18 cellular contexts compared by ENCODE assay signal in the genomic region with DNA sequence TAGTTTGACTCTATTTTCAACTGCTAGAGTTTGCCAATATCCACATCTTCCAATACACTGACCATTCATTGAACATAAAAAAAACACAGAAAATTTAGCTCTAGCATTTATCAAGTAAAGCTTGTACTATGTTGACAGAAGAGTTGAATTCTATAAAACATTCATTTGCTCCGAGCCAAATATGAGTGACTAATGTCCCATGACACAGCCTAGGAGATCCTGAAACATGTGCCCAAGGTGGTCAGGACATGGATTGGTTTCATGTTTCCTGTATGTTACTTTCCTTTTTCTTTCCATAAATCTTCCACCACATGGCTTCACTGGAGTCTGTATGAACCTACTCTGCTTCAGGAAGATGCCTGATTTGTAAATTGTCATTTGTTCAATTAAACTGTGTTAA.
DNase-seq lines count a peak whose midpoint lies in the region; ATAC-seq, FAIRE-seq and TF ChIP-seq lines count a peak whose summit lies in the region.
"Had no signal": no experiment of that assay in that cellular context is flagged by ENCODE, and none has a peak within 500 bp of the region (broad histone marks: within the 10 kb centered on the region; RNA-seq: fewer than 3 reads in every experiment).

No MANE protein-coding gene starts in this region.

- WGBS in K562 (ENCODE audit: insufficient coverage, low coverage, missing lambda C conversion rate): 0% methylated on average over 1 of the region's 1 CpG

- H3K9ac ChIP-seq in K562 (ENCODE audit: insufficient read depth in 1 of 2, low read depth in 2 of 2, low read length in 2 of 2): no peak overlapping the region

- no peaks in the 10 kb centered on the region for H3K36me3 Mint-ChIP-seq in CD4-positive, alpha-beta T cell (ENCODE audit: low read depth)
- H3K36me3 Mint-ChIP-seq: CD4-positive, CD25-positive, alpha-beta regulatory T cell had no signal

- no peaks in the 10 kb centered on the region for H4K20me1 ChIP-seq in K562 (replicated peaks; ENCODE audit: control insufficient read depth, insufficient read depth, low read length)

- POLR2A ChIA-PET in K562 (lab: Yijun Ruan, JAX): no interaction called here
- POLR2A ChIA-PET in CD4-positive, alpha-beta T cell (lab: Charles Lee): no interaction called here

- no peak overlapping the region for H3K27ac ChIP-seq in K562 (ENCODE audit: extremely low read depth, low read depth, low read length)
- H3K27ac ChIP-seq in CD4-positive, alpha-beta T cell (ENCODE audit: low read depth, low read length): no peak overlapping the region

- no peak for ATAC-seq in K562
- no peak for ATAC-seq in CD4-positive, alpha-beta T cell (ENCODE audit: poor library complexity)

- H3K9me3 Mint-ChIP-seq in CD4-positive, alpha-beta T cell: peaks cover 13% of the 10 kb centered on the region

- no peak for TF ChIP-seq EP300 in K562 (IDR thresholded peaks at IDR 0.05; ENCODE audit: low read length)

- H3K27me3 Mint-ChIP-seq in CD4-positive, alpha-beta T cell: no peaks in the 10 kb centered on the region
- H3K27me3 Mint-ChIP-seq: CD4-positive, CD25-positive, alpha-beta regulatory T cell had no signal

- H3K4me1 Mint-ChIP-seq in CD4-positive, alpha-beta T cell (ENCODE audit: low read depth): no peaks in the 10 kb centered on the region
- H3K4me1 Mint-ChIP-seq: CD4-positive, CD25-positive, alpha-beta regulatory T cell had no signal

- TF ChIP-seq POLR2A in H54 (IDR thresholded peaks at IDR 0.05; ENCODE audit: low read depth, low read length) (no peak), K562 (conservative IDR thresholded peaks at IDR 0.05) (no peak)

- CTCF ChIA-PET in K562 (lab: Yijun Ruan, JAX; ENCODE audit: low intra/inter-chr PET ratio): no interaction called here
- CTCF ChIA-PET in CD4-positive, alpha-beta T cell (lab: Charles Lee): no interaction called here

- H3K36me3 ChIP-seq in K562 (ENCODE audit: control insufficient read depth, insufficient read depth, low read length): no peaks in the 10 kb centered on the region
- H3K36me3 ChIP-seq: BE2C had no signal

- H3K27me3 ChIP-seq in K562 (ENCODE audit: control insufficient read depth in 2 of 2, insufficient read depth in 2 of 2, low read length in 2 of 2): no peaks in the 10 kb centered on the region
- no peaks in the 10 kb centered on the region for H3K27me3 ChIP-seq in CD4-positive, alpha-beta T cell (ENCODE audit: control insufficient read depth, insufficient read depth, low read length)
- H3K27me3 ChIP-seq: BE2C had no signal

- H3K4me3 Mint-ChIP-seq in CD4-positive, alpha-beta T cell: no peak overlapping the region
- H3K4me3 Mint-ChIP-seq: CD4-positive, CD25-positive, alpha-beta regulatory T cell had no signal

- DNase-seq in H54 (ENCODE audit: insufficient read length, low spot score) (no peak), HT1080 (ENCODE audit: low read depth) (peak; percentile 30), K562 (ENCODE audit: extremely low read depth in 1 of 4, low spot score in 3 of 4) (no peak), epithelial cell of esophagus (ENCODE audit: low read depth) (peak; percentile 55), 8988T (no peak), G401 (ENCODE audit: low spot score) (no peak)
- DNase-seq in activated naive CD4-positive, alpha-beta T cell treated with anti-CD3 and anti-CD28 coated beads, Interleukin-2, amount 50 U/mL, for 16 hours: no peak
- no peak for DNase-seq in CD4-positive, alpha-beta T cell
- DNase-seq: ACHN; BE2C; C1 segment of cervical spinal cord; Caco-2; CD4-positive, CD25-positive, alpha-beta regulatory T cell; GDM1; Karpas-422 had no signal

- H2AFZ ChIP-seq in K562 (ENCODE audit: low read depth, low read length): no peak overlapping the region

- no peaks in the 10 kb centered on the region for H3K4me1 ChIP-seq in K562 (replicated peaks in 1 of 2; ENCODE audit: control insufficient read depth in 2 of 2, insufficient read depth in 2 of 2, low read length in 2 of 2)
- H3K4me1 ChIP-seq: BE2C, Caco-2 had no signal

- TF ChIP-seq CTCF in K562 (IDR thresholded peaks at IDR 0.05 in 2 of 3, conservative IDR thresholded peaks at IDR 0.05 in 1 of 3; ENCODE audit: insufficient read depth in 2 of 3, low read depth in 1 of 3, low read length in 3 of 3) (no peak), epithelial cell of esophagus (IDR thresholded peaks at IDR 0.05; ENCODE audit: insufficient read depth, low read depth, low read length, missing control alignments) (no peak)
- no peak for TF ChIP-seq CTCF in CD4-positive, alpha-beta T cell (IDR thresholded peaks at IDR 0.05)

- H3K4me3 ChIP-seq in K562: no peak overlapping the region
- H3K4me3 ChIP-seq in epithelial cell of esophagus (ENCODE audit: low read length): no peak overlapping the region

- no peak overlapping the region for H3K27ac Mint-ChIP-seq in CD4-positive, alpha-beta T cell
- H3K27ac Mint-ChIP-seq: CD4-positive, CD25-positive, alpha-beta regulatory T cell had no signal

- in situ Hi-C loops in K562 (cut with MboI) (no loop called here), G401 (cut with HindIII; ENCODE audit: low sequenced_read_pairs) (no loop called here)

- no peak overlapping the region for H3K4me2 ChIP-seq in K562 (ENCODE audit: insufficient read depth, low read length)

- intact Hi-C loops in K562 (cut with micrococcal nuclease): no loop called here
- intact Hi-C loops in CD4-positive, alpha-beta T cell (cut with DNase I, micrococcal nuclease): no loop called here

- H3K79me2 ChIP-seq in K562 (ENCODE audit: control insufficient read depth, insufficient read depth, low read length): no peaks in the 10 kb centered on the region

- H3K9me3 ChIP-seq in K562 (replicated peaks; ENCODE audit: control insufficient read depth, insufficient read depth, low read depth, low read length): no peaks in the 10 kb centered on the region; the same call in 1 of the 2 replicates
- H3K9me3 ChIP-seq in CD4-positive, alpha-beta T cell (ENCODE audit: control insufficient read depth, low read length): peaks cover 10% of the 10 kb centered on the region
- H3K9me3 ChIP-seq: BE2C, Caco-2 had no signal

- peak; percentile 66 for FAIRE-seq in H54 (lab: Jason Lieb, UNC)
- FAIRE-seq in K562 (lab: Jason Lieb, UNC): peak; percentile 6
- FAIRE-seq: D721Med, GM12892, GM18507 had no signal

- no peak for TF ChIP-seq RAD21 in K562 (CRISPR knock-in tag; conservative IDR thresholded peaks at IDR 0.05 in 1 of 2, IDR thresholded peaks at IDR 0.05 in 1 of 2)

- no TSS peak for BruUV-seq in K562 (replicated peaks; lab: Mats Ljungman, UMichigan)

- H3K9me1 ChIP-seq in K562 (ENCODE audit: control insufficient read depth, insufficient read depth, low read length): no peaks in the 10 kb centered on the region

TF ChIP-seq in K562, 482 proteins besides CTCF, POLR2A, EP300 and RAD21 (continues in another document):
- no peak for TF ChIP-seq ZNF311 (CRISPR knock-in tag; IDR thresholded peaks at IDR 0.05)
- TF ChIP-seq ARHGAP35 (IDR thresholded peaks at IDR 0.05; ENCODE audit: partially characterized antibody): no peak
- no peak for TF ChIP-seq PATZ1 (CRISPR knock-in tag; IDR thresholded peaks at IDR 0.05; ENCODE audit: borderline replicate concordance)
- no peak for TF ChIP-seq FOSL1 (tag; conservative IDR thresholded peaks at IDR 0.05)
- no peak for TF ChIP-seq ILK (tag; IDR thresholded peaks at IDR 0.05; ENCODE audit: borderline replicate concordance, low read depth)
- TF ChIP-seq SMARCB1 (IDR thresholded peaks at IDR 0.05; ENCODE audit: insufficient read length, low read depth): no peak
- TF ChIP-seq PRDM10 (IDR thresholded peaks at IDR 0.05; ENCODE audit: partially characterized antibody): no peak
- TF ChIP-seq MTA3 (IDR thresholded peaks at IDR 0.05; ENCODE audit: borderline replicate concordance): no peak
- TF ChIP-seq SRSF3 (IDR thresholded peaks at IDR 0.05; ENCODE audit: insufficient read depth, low read length): no peak
- no peak for TF ChIP-seq GATAD2A (IDR thresholded peaks at IDR 0.05)

Comparison
In these comparisons a context has a peak if more than half of its experiments do, and no peak if none do; other contexts are left out.
1. DNase-seq: peak in HT1080 (single experiment) and epithelial cell of esophagus (single experiment); none in H54 (single experiment), K562 (0 of 4), activated naive CD4-positive, alpha-beta T cell treated with anti-CD3 and anti-CD28 coated beads, Interleukin-2, amount 50 U/mL, for 16 hours (single experiment), CD4-positive, alpha-beta T cell (0 of 10), 8988T (single experiment) and G401 (single experiment).